In the genomic region with DNA sequence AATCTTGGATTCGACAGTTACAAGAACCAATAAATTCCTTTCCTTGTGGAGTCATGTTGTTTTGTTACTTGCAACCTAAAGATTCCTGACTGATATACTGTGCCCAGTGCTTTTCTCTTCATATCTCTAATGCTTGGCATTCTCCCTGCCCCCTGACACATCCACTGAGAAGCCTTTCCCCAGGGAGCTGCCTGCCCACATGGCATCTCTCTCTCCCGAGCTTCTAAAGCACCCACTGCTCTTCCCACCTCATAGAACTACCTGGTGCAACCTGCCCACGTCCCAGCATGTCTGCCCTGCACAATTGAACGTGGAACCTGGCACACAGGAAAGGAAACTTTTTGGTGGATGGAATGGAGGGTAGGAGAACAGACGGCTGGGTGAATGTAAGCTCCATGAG, we compare ENCODE assay signal across 24 cellular contexts. TPM values are rescaled to one million over a fixed set of nuclear protein-coding genes. Genes with fewer than 3 reads are reported as not detected.
"Had no signal": no experiment of that assay in that cellular context is flagged by ENCODE, and none has a peak within 500 bp of the region (broad histone marks: within the 10 kb centered on the region; RNA-seq: fewer than 3 reads in every experiment).

No MANE protein-coding gene starts in this region.

- ATAC-seq: K562, Panc1 had no signal

- H3K27ac ChIP-seq: HL-60, KMS-11, RWPE1 had no signal

- H3K9ac ChIP-seq: KMS-11, SK-N-SH had no signal

- H3K4me3 ChIP-seq: K562 had no signal

- H3K9me2 ChIP-seq: SK-N-SH had no signal

- H3K4me2 ChIP-seq: KMS-11, SK-N-SH had no signal

- DNase-seq: MV-4-11, NCI-H1048, NCI-H1105, NCI-H1417, NCI-H1436 treated with DMSO at 0.1 percent for 48 hours, NCI-H1694, NCI-H1930, NCI-H2081, NCI-H2107, NCI-H2227 treated with DMSO at 0.1 percent for 48 hours, NCI-H524, NCI-H526 treated with DMSO at 0.1 percent for 48 hours, NCI-H748 treated with DMSO at 0.1 percent for 48 hours, SHP77, SK-N-SH had no signal

- H3K9me3 ChIP-seq: SK-N-SH had no signal

RNA-seq across cellular contexts. Expression of gene CYP8B1, which starts 6.8 kb away (rescaled TPM):
- total RNA-seq: LHCN-M2, MCF 10A, NCI-H460, SK-MEL-5 had no signal

RNA-seq across cellular contexts. Expression of gene ZNF662, which starts 37.1 kb away (rescaled TPM):
- total RNA-seq: MCF 10A, NCI-H460, SK-MEL-5 had no signal

RNA-seq across cellular contexts. Expression of gene ACKR2, which starts 59.6 kb away (rescaled TPM):
- total RNA-seq: NCI-H460, SK-MEL-5 had no signal
